ENCODE assay signal across 22 cellular contexts in the genomic region with DNA sequence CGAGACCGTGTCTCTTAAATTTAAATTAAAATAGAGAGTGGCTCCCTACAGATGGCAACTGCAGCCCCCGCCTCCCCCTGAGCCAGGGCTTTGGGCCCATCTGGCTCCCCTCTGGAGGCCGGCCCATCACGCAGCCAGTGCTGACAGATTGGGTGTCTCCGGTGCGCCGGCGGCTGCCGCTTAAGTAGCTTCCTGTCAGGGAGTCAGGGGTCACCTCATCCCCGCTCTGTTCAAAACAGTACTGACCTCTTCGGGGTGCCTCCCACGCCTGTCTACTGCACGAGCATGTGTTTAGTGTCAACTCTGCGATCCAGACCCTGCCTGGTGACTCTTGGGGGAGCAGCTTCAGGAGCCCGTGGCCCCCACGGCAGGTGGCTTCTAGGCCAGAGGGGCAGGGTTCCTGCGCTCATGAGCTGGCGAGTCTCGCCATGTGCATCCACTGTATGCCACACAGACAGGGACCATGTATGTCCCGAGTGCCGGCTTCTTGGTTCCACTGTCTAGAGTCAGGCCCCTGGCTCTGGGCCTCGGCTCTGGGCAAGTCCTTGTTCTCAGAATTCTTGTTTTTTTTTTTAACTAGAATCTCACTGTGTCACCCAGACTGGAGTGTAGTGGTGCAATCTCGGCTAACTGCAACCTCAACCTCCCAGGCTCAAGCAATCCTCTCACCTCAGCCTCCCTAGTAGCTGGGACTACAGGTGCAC. TPM values are rescaled to one million over a fixed set of nuclear protein-coding genes. Genes with fewer than 3 reads are reported as not detected.
A peak's percentile ranks its signal among the peaks of the same experiment; 100 is the strongest.
DNase-seq lines count a peak whose midpoint lies in the region; ATAC-seq and TF ChIP-seq lines count a peak whose summit lies in the region.
"Had no signal": no experiment of that assay in that cellular context is flagged by ENCODE, and none has a peak within 500 bp of the region (broad histone marks: within the 10 kb centered on the region; RNA-seq: fewer than 3 reads in every experiment).

No MANE protein-coding gene starts in this region.

- H3K27me3 ChIP-seq in GM23338 (ENCODE audit: insufficient read depth) (no peaks in the 10 kb centered on the region), endodermal cell (ENCODE audit: control insufficient read depth, insufficient read depth, low read length, poor library complexity, severe bottlenecking) (no peaks in the 10 kb centered on the region), neural progenitor cell (no peaks in the 10 kb centered on the region)
- H3K27me3 ChIP-seq: pancreas, right lobe of liver, stomach, transverse colon had no signal

- H3K27ac Mint-ChIP-seq in GM23338 (no peak overlapping the region), endodermal cell (peak overlapping the region; percentile 84), neural progenitor cell (peak overlapping the region; percentile 78)
- H3K27ac Mint-ChIP-seq: CD4-positive, alpha-beta T cell had no signal

- H4K20me1 ChIP-seq in GM23338 (replicated peaks; ENCODE audit: insufficient read depth) (peaks cover 7% of the 10 kb centered on the region; the same call in 1 of the 2 replicates), neural progenitor cell (ENCODE audit: low read depth) (peaks cover 47% of the 10 kb centered on the region)

- H3K27ac ChIP-seq in GM23338 (ENCODE audit: low read depth), result no peak overlapping the region; the same call in 1 of the 2 replicates
- no peak overlapping the region for H3K27ac ChIP-seq in endodermal cell (ENCODE audit: low read depth, low read length)
- H3K27ac ChIP-seq in neural progenitor cell, result no peak overlapping the region
- H3K27ac ChIP-seq: pancreas, right lobe of liver, stomach, transverse colon had no signal

- H3K9me3 Mint-ChIP-seq in GM23338, result peaks cover 11% of the 10 kb centered on the region
- H3K9me3 Mint-ChIP-seq in endodermal cell, result peaks cover 15% of the 10 kb centered on the region
- no peaks in the 10 kb centered on the region for H3K9me3 Mint-ChIP-seq in neural progenitor cell
- H3K9me3 Mint-ChIP-seq: activated T-cell treated with anti-CD3 and anti-CD28 coated beads, Interleukin-2, amount 50 U/mL, for 24 hours; CD4-positive, alpha-beta T cell; immature natural killer cell had no signal

- ATAC-seq in GM23338 (peak; percentile 19; the same call in 1 of the 3 replicates), HG03354 (IDR thresholded peaks at IDR 0.05; ENCODE audit: poor library complexity, severe bottlenecking, unreplicated experiment) (no peak), GM21367 (IDR thresholded peaks at IDR 0.05; ENCODE audit: unreplicated experiment) (no peak)
- ATAC-seq: pancreas had no signal

- H3K9ac ChIP-seq in endodermal cell (ENCODE audit: extremely low read depth, low read length, poor library complexity, severe bottlenecking) (no peak overlapping the region), neural progenitor cell (no peak overlapping the region)

- H3K4me2 ChIP-seq in GM23338 (no peak overlapping the region), neural progenitor cell (no peak overlapping the region)

- 0 out of 2 replicates have a peak, but pooled peaks cover 3% of the 10 kb centered on the region for H3F3A ChIP-seq in GM23338 (replicated peaks; ENCODE audit: low read depth)
- no peaks in the 10 kb centered on the region for H3F3A ChIP-seq in neural progenitor cell (ENCODE audit: low read depth)

- TF ChIP-seq CTCF in GM23338 (conservative IDR thresholded peaks at IDR 0.05; ENCODE audit: low read depth in 2 of 2) (no peak), endodermal cell (conservative IDR thresholded peaks at IDR 0.05) (no peak), neural progenitor cell (IDR thresholded peaks at IDR 0.05) (no peak)

- H3K79me2 ChIP-seq in GM23338 (replicated peaks; ENCODE audit: insufficient read depth), result peaks cover 35% of the 10 kb centered on the region
- peaks cover 63% of the 10 kb centered on the region for H3K79me2 ChIP-seq in neural progenitor cell (ENCODE audit: low read depth)

- H3K9me3 ChIP-seq in endodermal cell (ENCODE audit: control insufficient read depth, low read length) (peaks cover 13% of the 10 kb centered on the region), neural progenitor cell (ENCODE audit: low read depth) (no peaks in the 10 kb centered on the region)
- H3K9me3 ChIP-seq: pancreas, right lobe of liver, stomach, transverse colon had no signal

- H3K4me1 Mint-ChIP-seq in GM23338 (no peaks in the 10 kb centered on the region), endodermal cell (no peaks in the 10 kb centered on the region), neural progenitor cell (no peaks in the 10 kb centered on the region)
- H3K4me1 Mint-ChIP-seq: immature natural killer cell had no signal

- no peak overlapping the region for H2AFZ ChIP-seq in GM23338
- no peak overlapping the region for H2AFZ ChIP-seq in neural progenitor cell (replicated peaks)

- DNase-seq in GM23338 (ENCODE audit: low spot score) (peak; percentile 24), NCI-H524 (lab: John Stamatoyannopoulos, UW) (peak; percentile 83 to 91), endodermal cell (no peak), neural progenitor cell (ENCODE audit: low spot score) (no peak), inferior parietal cortex (ENCODE audit: extremely low spot score) (no peak)
- DNase-seq in activated T-cell treated with anti-CD3 and anti-CD28 coated beads, Interleukin-2, amount 50 U/mL, for 48 hours, result no peak
- DNase-seq: activated naive CD4-positive, alpha-beta T cell treated with Interleukin-2 at 50 U/mL for 16 hours; activated T-cell treated with anti-CD3 and anti-CD28 coated beads, Interleukin-2, amount 50 U/mL, for 24 hours; caudate nucleus; CD4-positive, alpha-beta T cell; DMS53; immature natural killer cell; NCI-H1092; NCI-H2081 treated with DMSO at 0.1 percent for 48 hours; right lobe of liver; stimulated activated CD4-positive, alpha-beta T cell treated with anti-CD3 and anti-CD28 coated beads, Interleukin-15, amount 100 ng/mL, for 24 hours; stomach; transverse colon had no signal

- H3K27me3 Mint-ChIP-seq in GM23338 (ENCODE audit: insufficient read depth, low read depth, poor library complexity), result peaks cover 16% of the 10 kb centered on the region
- H3K27me3 Mint-ChIP-seq in endodermal cell (ENCODE audit: insufficient read depth), result no peaks in the 10 kb centered on the region
- H3K27me3 Mint-ChIP-seq in neural progenitor cell (ENCODE audit: insufficient read depth, low read depth), result peaks cover 4% of the 10 kb centered on the region
- H3K27me3 Mint-ChIP-seq: activated T-cell treated with anti-CD3 and anti-CD28 coated beads, Interleukin-2, amount 50 U/mL, for 24 hours; CD4-positive, alpha-beta T cell had no signal

- H3K36me3 Mint-ChIP-seq in GM23338 (ENCODE audit: low read depth) (peaks cover 17% of the 10 kb centered on the region), endodermal cell (ENCODE audit: low read depth) (peaks cover 39% of the 10 kb centered on the region), neural progenitor cell (peaks cover 8% of the 10 kb centered on the region)

- H3K9me2 ChIP-seq in GM23338 (ENCODE audit: insufficient read depth), result no peaks in the 10 kb centered on the region

- no peak overlapping the region for H3K4me3 ChIP-seq in GM23338
- H3K4me3 ChIP-seq in endodermal cell (ENCODE audit: low read length), result no peak overlapping the region
- no peak overlapping the region for H3K4me3 ChIP-seq in neural progenitor cell
- H3K4me3 ChIP-seq: lung, pancreas, right lobe of liver, stomach, transverse colon had no signal

- H3K36me3 ChIP-seq in GM23338 (ENCODE audit: insufficient read depth), result 0 out of 2 replicates have a peak, but pooled peaks cover 3% of the 10 kb centered on the region
- peaks cover 17% of the 10 kb centered on the region for H3K36me3 ChIP-seq in endodermal cell (ENCODE audit: control insufficient read depth, insufficient read depth, low read length)
- no peaks in the 10 kb centered on the region for H3K36me3 ChIP-seq in neural progenitor cell
- H3K36me3 ChIP-seq: pancreas, right lobe of liver, transverse colon had no signal

- 92 to 95% methylated on average over 21 to 24 of the region's 24 CpGs for WGBS in endodermal cell (ENCODE audit: insufficient coverage in 1 of 2, insufficient read length in 1 of 2), 2 experiments

- H3K4me3 Mint-ChIP-seq in GM23338, result no peak overlapping the region
- H3K4me3 Mint-ChIP-seq in endodermal cell, result no peak overlapping the region
- no peak overlapping the region for H3K4me3 Mint-ChIP-seq in neural progenitor cell
- H3K4me3 Mint-ChIP-seq: activated T-cell treated with anti-CD3 and anti-CD28 coated beads, Interleukin-2, amount 50 U/mL, for 24 hours; CD4-positive, alpha-beta T cell; immature natural killer cell had no signal

- H3K4me1 ChIP-seq in GM23338 (ENCODE audit: insufficient read depth) (no peaks in the 10 kb centered on the region), endodermal cell (ENCODE audit: control insufficient read depth, insufficient read depth, low read length) (no peaks in the 10 kb centered on the region), neural progenitor cell (no peaks in the 10 kb centered on the region)
- H3K4me1 ChIP-seq: pancreas, right lobe of liver, transverse colon had no signal

RNA-seq across cellular contexts. Expression of a gene that starts 36.1 kb away (rescaled TPM):
- 19.8 and 21.0 TPM in 2 replicates for total RNA-seq in GM23338 (2014; rRNA removed; shearing (Covaris generic))
- polyA plus RNA-seq in GM23338 (2016; fragmentation: Nextera tagmentation; extraction: Ambion mirVana), result 3.7 and 3.8 TPM in 2 replicates
- total RNA-seq in endodermal cell, result 10 to 100 TPM; 13.1 to 15.6 TPM
- polyA plus RNA-seq in endodermal cell (2013, experiment 1 of 2), result 17.6 TPM
- polyA plus RNA-seq in endodermal cell (2013, experiment 2 of 2), result 16.2 TPM
- 9.2 and 18.8 TPM in 2 replicates for total RNA-seq in neural progenitor cell (ENCODE audit: low replicate concordance)

Comparison
In these comparisons a context has a peak if more than half of its experiments do, and no peak if none do; other contexts are left out.
1. DNase-seq: peak in GM23338 (single experiment) and NCI-H524 (2 of 2); none in endodermal cell (single experiment), neural progenitor cell (single experiment), activated T-cell treated with anti-CD3 and anti-CD28 coated beads, Interleukin-2, amount 50 U/mL, for 48 hours (0 of 2) and inferior parietal cortex (single experiment).